32 cellular contexts compared by ENCODE assay signal in genomic region chr10:118311505-118311904, GRCh38. TPM values are rescaled to one million over a fixed set of nuclear protein-coding genes. Genes with fewer than 3 reads are reported as not detected.
DNase-seq lines count a peak whose midpoint lies in the region; ATAC-seq and TF ChIP-seq lines count a peak whose summit lies in the region.
"Had no signal": no experiment of that assay in that cellular context is flagged by ENCODE, and none has a peak within 500 bp of the region (broad histone marks: within the 10 kb centered on the region; RNA-seq: fewer than 3 reads in every experiment).

No MANE protein-coding gene starts in this region.

- ATAC-seq in lower lobe of right lung (no peak), thoracic aorta (ENCODE audit: insufficient number of reproducible peaks, low FRiP score, low read depth) (no peak), GM19035 (IDR thresholded peaks at IDR 0.05; ENCODE audit: unreplicated experiment) (no peak)
- ATAC-seq: heart left ventricle; K562; naive thymus-derived CD4-positive, alpha-beta T cell; stimulated activated memory B cell treated with anti-CD40 and anti-IgM and Interleukin-4, amounts not matched to agents 10 μg/mL and 1 μg/mL and 100 μg/mL, for 72 hours had no signal

- no peaks in the 10 kb centered on the region for H3K27me3 Mint-ChIP-seq in HFFc6 (ENCODE audit: insufficient read depth)
- H3K27me3 Mint-ChIP-seq: activated B cell treated with CpG ODN at 0.5 μM for 24 hours; activated CD4-positive, alpha-beta T cell treated with anti-CD3 and anti-CD28 coated beads, Interleukin-2, amount 10 ng/mL, durations not matched to agents 7 days and 5 days; activated naive CD8-positive, alpha-beta T cell; activated T-cell treated with anti-CD3 and anti-CD28 coated beads, Interleukin-2, amount 50 U/mL, for 24 hours; naive thymus-derived CD4-positive, alpha-beta T cell; stimulated activated memory B cell treated with anti-CD40 and anti-IgM and Interleukin-4, amounts not matched to agents 10 μg/mL and 1 μg/mL and 100 μg/mL, for 72 hours had no signal

- H3K36me3 ChIP-seq in ascending aorta (peaks cover 0 to 6% of the 10 kb centered on the region in 2 donors), lower lobe of right lung (peaks cover 76% of the 10 kb centered on the region), thoracic aorta (no peaks in the 10 kb centered on the region)

- H3K9me3 Mint-ChIP-seq in HFFc6, result no peaks in the 10 kb centered on the region
- H3K9me3 Mint-ChIP-seq: activated B cell treated with CpG ODN at 0.5 μM for 24 hours; activated CD4-positive, alpha-beta T cell treated with anti-CD3 and anti-CD28 coated beads, Interleukin-2, amount 10 ng/mL, durations not matched to agents 7 days and 5 days; activated T-cell treated with anti-CD3 and anti-CD28 coated beads, Interleukin-2, amount 50 U/mL, for 24 hours; naive thymus-derived CD4-positive, alpha-beta T cell; stimulated activated memory B cell treated with anti-CD40 and anti-IgM and Interleukin-4, amounts not matched to agents 10 μg/mL and 1 μg/mL and 100 μg/mL, for 72 hours had no signal

- peak overlapping the region; percentile 69 for H3K27ac Mint-ChIP-seq in HFFc6
- H3K27ac Mint-ChIP-seq: activated B cell treated with CpG ODN at 0.5 μM for 24 hours; activated CD4-positive, alpha-beta T cell treated with anti-CD3 and anti-CD28 coated beads, Interleukin-2, amount 10 ng/mL, durations not matched to agents 7 days and 5 days; activated naive CD8-positive, alpha-beta T cell; activated T-cell treated with anti-CD3 and anti-CD28 coated beads, Interleukin-2, amount 50 U/mL, for 24 hours; stimulated activated memory B cell treated with anti-CD40 and anti-IgM and Interleukin-4, amounts not matched to agents 10 μg/mL and 1 μg/mL and 100 μg/mL, for 72 hours had no signal

- peaks cover 38% of the 10 kb centered on the region for H3K36me3 Mint-ChIP-seq in HFFc6 (ENCODE audit: low read depth)

- TF ChIP-seq CTCF in HFFc6 (IDR thresholded peaks at IDR 0.05), result no peak
- TF ChIP-seq CTCF in ascending aorta (IDR thresholded peaks at IDR 0.05), result no peak
- TF ChIP-seq CTCF in lower lobe of right lung (IDR thresholded peaks at IDR 0.05), result no peak
- no peak for TF ChIP-seq CTCF in thoracic aorta (IDR thresholded peaks at IDR 0.05)

- H3K4me1 ChIP-seq in ascending aorta (peaks cover 0 to 25% of the 10 kb centered on the region in 2 donors), lower lobe of right lung (no peaks in the 10 kb centered on the region), thoracic aorta (ENCODE audit: control insufficient read depth in 1 of 2, low read depth in 2 of 2) (peaks cover 29 to 48% of the 10 kb centered on the region in 2 donors)
- H3K4me1 ChIP-seq: BLaER1 treated with 17β-estradiol and CSF1 and Interleukin-3, amounts not matched to agents 10 nM and 100 nM had no signal

- peak overlapping the region; percentile 22 to 60 for H3K27ac ChIP-seq in ascending aorta
- peak overlapping the region; percentile 25 for H3K27ac ChIP-seq in lower lobe of right lung
- H3K27ac ChIP-seq in thoracic aorta, result peak overlapping the region; percentile 49 to 73
- H3K27ac ChIP-seq: BLaER1 treated with 17β-estradiol and CSF1 and Interleukin-3, amounts not matched to agents 10 nM and 100 nM; cardiac muscle cell; GM23248; heart left ventricle; RWPE1; sigmoid colon had no signal

- H3K4me3 ChIP-seq in ascending aorta, result no peak overlapping the region
- no peak overlapping the region for H3K4me3 ChIP-seq in lower lobe of right lung
- H3K4me3 ChIP-seq in thoracic aorta, result no peak overlapping the region
- H3K4me3 ChIP-seq: BLaER1 treated with 17β-estradiol and CSF1 and Interleukin-3, amounts not matched to agents 10 nM and 100 nM; cardiac muscle cell; GM23248; heart left ventricle; K562; left ventricle myocardium inferior; sigmoid colon had no signal

- H3K9me3 ChIP-seq in ascending aorta (no peaks in the 10 kb centered on the region), lower lobe of right lung (no peaks in the 10 kb centered on the region), thoracic aorta (no peaks in the 10 kb centered on the region)
- H3K9me3 ChIP-seq: BLaER1 treated with 17β-estradiol and CSF1 and Interleukin-3, amounts not matched to agents 10 nM and 100 nM; heart left ventricle; left ventricle myocardium inferior; sigmoid colon had no signal

- DNase-seq in HFFc6 (no peak), ascending aorta (ENCODE audit: low spot score in 2 of 2) (no peak), lower lobe of right lung (no peak), thoracic aorta (ENCODE audit: low spot score) (no peak), mesenteric fat pad (ENCODE audit: low spot score) (no peak)
- DNase-seq in stimulated activated CD4-positive, alpha-beta T cell treated with anti-CD3 and anti-CD28 coated beads, Interleukin-4, amount 100 ng/mL, for 4 hours, result no peak
- DNase-seq: activated B cell treated with CpG ODN at 0.5 μM for 24 hours; activated CD4-positive, alpha-beta T cell treated with anti-CD3 and anti-CD28 coated beads, Interleukin-2, amount 10 ng/mL, durations not matched to agents 7 days and 5 days; activated effector memory CD4-positive, alpha-beta T cell treated with anti-CD3 and anti-CD28 coated beads, Interleukin-2, amount 50 U/mL, for 16 hours; activated T-cell treated with anti-CD3 and anti-CD28 coated beads, Interleukin-2, amount 50 U/mL, for 24 hours; aorta; cortex of kidney; effector memory CD4-positive, alpha-beta T cell; foreskin fibroblast; heart left ventricle; left ventricle myocardium inferior; midbrain; naive thymus-derived CD4-positive, alpha-beta T cell; NCI-H1092 treated with DMSO at 0.1 percent for 48 hours; NCI-H1694 treated with DMSO at 0.1 percent for 48 hours; NCI-H446 treated with DMSO at 0.1 percent for 48 hours; NCI-H774; nucleus accumbens; sigmoid colon had no signal

- no peak overlapping the region for H3K4me3 Mint-ChIP-seq in HFFc6
- H3K4me3 Mint-ChIP-seq: activated B cell treated with CpG ODN at 0.5 μM for 24 hours; activated CD4-positive, alpha-beta T cell treated with anti-CD3 and anti-CD28 coated beads, Interleukin-2, amount 10 ng/mL, durations not matched to agents 7 days and 5 days; activated naive CD8-positive, alpha-beta T cell; activated T-cell treated with anti-CD3 and anti-CD28 coated beads, Interleukin-2, amount 50 U/mL, for 24 hours; naive thymus-derived CD4-positive, alpha-beta T cell; stimulated activated memory B cell treated with anti-CD40 and anti-IgM and Interleukin-4, amounts not matched to agents 10 μg/mL and 1 μg/mL and 100 μg/mL, for 72 hours had no signal

- H3K27me3 ChIP-seq in ascending aorta (no peaks in the 10 kb centered on the region), lower lobe of right lung (ENCODE audit: low read depth) (no peaks in the 10 kb centered on the region), thoracic aorta (replicated peaks; ENCODE audit: insufficient read depth) (no peaks in the 10 kb centered on the region)
- H3K27me3 ChIP-seq: BLaER1 treated with 17β-estradiol and CSF1 and Interleukin-3, amounts not matched to agents 10 nM and 100 nM; cardiac muscle cell; heart left ventricle; sigmoid colon had no signal

- H3K4me1 Mint-ChIP-seq in HFFc6 (ENCODE audit: low read depth), result peaks cover 32% of the 10 kb centered on the region
- H3K4me1 Mint-ChIP-seq: activated B cell treated with CpG ODN at 0.5 μM for 24 hours; activated CD4-positive, alpha-beta T cell treated with anti-CD3 and anti-CD28 coated beads, Interleukin-2, amount 10 ng/mL, durations not matched to agents 7 days and 5 days; naive thymus-derived CD4-positive, alpha-beta T cell; stimulated activated memory B cell treated with anti-CD40 and anti-IgM and Interleukin-4, amounts not matched to agents 10 μg/mL and 1 μg/mL and 100 μg/mL, for 72 hours had no signal

- intact Hi-C loops in ascending aorta (cut with DNase I), result no loop called here
- intact Hi-C loops in lower lobe of right lung (cut with DNase I), result no loop called here

RNA-seq across cellular contexts. Expression of gene FAM204A, which starts 30.6 kb away (rescaled TPM):
- total RNA-seq in HFFc6 (2021; fragmentation: NEBNext Ultra II Directional; extraction: Animal tissue kit (Norgen Biotek cat#: 25700)), result 10 to 100 TPM; 50.8 to 69.4 (median 60.6) TPM
- 12.5 TPM for total RNA-seq in ascending aorta
- 58.4 TPM for total RNA-seq in lower lobe of right lung
- total RNA-seq in thoracic aorta, result 10 to 100 TPM; 18.5 to 22.5 TPM
- 72.8 TPM for total RNA-seq in mesenteric fat pad
